ENCODE assay signal across 27 cellular contexts in genomic region chr4:66920514-66920913, GRCh38.
DNase-seq lines count a peak whose midpoint lies in the region; ATAC-seq, FAIRE-seq and TF ChIP-seq lines count a peak whose summit lies in the region.
"Had no signal": no experiment of that assay in that cellular context is flagged by ENCODE, and none has a peak within 500 bp of the region (broad histone marks: within the 10 kb centered on the region; RNA-seq: fewer than 3 reads in every experiment).

No MANE protein-coding gene starts in this region.

- H3K79me1 ChIP-seq in H1 (ENCODE audit: low read depth, low read length): no peaks in the 10 kb centered on the region

- H3K4me1 Mint-ChIP-seq in HFFc6 (ENCODE audit: low read depth) (no peaks in the 10 kb centered on the region), osteocyte (ENCODE audit: unreplicated experiment) (peaks cover 32% of the 10 kb centered on the region)

- H3K56ac ChIP-seq in H1 (replicated peaks; ENCODE audit: insufficient read length, low read depth, low read length): no peak overlapping the region

- no peak overlapping the region for H3K4ac ChIP-seq in H1 (replicated peaks; ENCODE audit: insufficient read length, low read depth, low read length)

- H3K4me1 ChIP-seq in SK-N-SH (ENCODE audit: control insufficient read depth in 1 of 2, insufficient read depth in 2 of 2, low read depth in 1 of 2, low read length in 1 of 2) (peaks cover 0 to 6% of the 10 kb centered on the region in 2 experiments; a peak in 1 of 4 replicates), H1 (replicated peaks in 1 of 4; ENCODE audit: control insufficient read depth in 3 of 4, insufficient read depth in 4 of 4, low read length in 3 of 4) (no peaks in the 10 kb centered on the region)
- no peaks in the 10 kb centered on the region for H3K4me1 ChIP-seq in effector memory CD4-positive, alpha-beta T cell (ENCODE audit: control insufficient read depth, insufficient read depth, low read length, poor library complexity, severe bottlenecking)
- H3K4me1 ChIP-seq: A549, Caco-2 had no signal

- WGBS in SK-N-SH (ENCODE audit: low lambda C conversion rate): 26% methylated on average over 7 of the region's 10 CpGs
- 90% methylated on average over 10 of the region's 10 CpGs; no CpG with 5 or more reads in 1 of the 2 experiments for WGBS in H1 (ENCODE audit: extremely low coverage in 1 of 2, insufficient coverage in 1 of 2, insufficient read length in 1 of 2, insufficient replicate concordance in 2 of 2, low coverage in 1 of 2, low lambda C conversion rate in 2 of 2, missing lambda C conversion rate in 1 of 2), 2 experiments

- no peaks in the 10 kb centered on the region for H3K79me2 ChIP-seq in SK-N-SH (ENCODE audit: insufficient read depth)
- no peaks in the 10 kb centered on the region for H3K79me2 ChIP-seq in H1 (ENCODE audit: control insufficient read depth in 1 of 2, insufficient read depth in 2 of 2, low read length in 2 of 2)

- H3K9me3 Mint-ChIP-seq in HFFc6 (peaks cover 34% of the 10 kb centered on the region), osteocyte (ENCODE audit: unreplicated experiment) (peaks cover 2% of the 10 kb centered on the region)
- H3K9me3 Mint-ChIP-seq: CD4-positive, alpha-beta T cell had no signal

- TF ChIP-seq EP300 in SK-N-SH (IDR thresholded peaks at IDR 0.05; ENCODE audit: borderline replicate concordance in 1 of 2, low read depth in 1 of 2, low read length in 1 of 2): no peak
- TF ChIP-seq EP300 in H1 (IDR thresholded peaks at IDR 0.05; ENCODE audit: borderline replicate concordance in 1 of 2, low read depth in 2 of 2, low read length in 2 of 2): no peak

- H3K27me3 Mint-ChIP-seq in HFFc6 (ENCODE audit: insufficient read depth): no peaks in the 10 kb centered on the region; the same call in 1 of the 2 replicates
- no peaks in the 10 kb centered on the region for H3K27me3 Mint-ChIP-seq in osteocyte (ENCODE audit: unreplicated experiment)
- H3K27me3 Mint-ChIP-seq: B cell; CD4-positive, alpha-beta T cell had no signal

- H3K36me3 ChIP-seq in SK-N-SH (replicated peaks in 1 of 2; ENCODE audit: control insufficient read depth in 1 of 2, insufficient read depth in 2 of 2, low read length in 1 of 2) (no peaks in the 10 kb centered on the region), H1 (ENCODE audit: control insufficient read depth in 2 of 4, insufficient read depth in 4 of 4, low read length in 3 of 4) (no peaks in the 10 kb centered on the region)
- no peaks in the 10 kb centered on the region for H3K36me3 ChIP-seq in effector memory CD4-positive, alpha-beta T cell (ENCODE audit: control insufficient read depth, insufficient read depth, low read length)
- H3K36me3 ChIP-seq: BLaER1 treated with 17β-estradiol and CSF1 and Interleukin-3, amounts not matched to agents 10 nM and 100 nM had no signal

- peak overlapping the region; percentile 36; the same call in 1 of the 2 replicates for H3K4me3 Mint-ChIP-seq in HFFc6
- H3K4me3 Mint-ChIP-seq in osteocyte (ENCODE audit: unreplicated experiment): no peak overlapping the region
- H3K4me3 Mint-ChIP-seq: B cell; CD4-positive, alpha-beta T cell; CD8-positive, alpha-beta T cell had no signal

- no peak overlapping the region for H3K23ac ChIP-seq in H1 (ENCODE audit: insufficient read length)

- H2AFZ ChIP-seq in SK-N-SH (ENCODE audit: low read depth) (peak overlapping the region; percentile 71; the same call in 1 of the 2 replicates), H1 (ENCODE audit: low read length) (0 out of 2 replicates have a peak overlapping the region, but pooled peaks have one; percentile 24)

- H2BK120ac ChIP-seq in H1 (replicated peaks; ENCODE audit: low read depth, low read length): no peak overlapping the region

- H2BK12ac ChIP-seq in H1 (ENCODE audit: low read depth, low read length): no peak overlapping the region

- TF ChIP-seq POLR2A in H1 (IDR thresholded peaks at IDR 0.05; ENCODE audit: control extremely low read depth in 1 of 2, low read depth in 2 of 2, low read length in 2 of 2): no peak

- TF ChIP-seq RAD21 in SK-N-SH (IDR thresholded peaks at IDR 0.05; ENCODE audit: low read length) (no peak), H1 (IDR thresholded peaks at IDR 0.05 in 1 of 2, conservative IDR thresholded peaks at IDR 0.05 in 1 of 2; ENCODE audit: low read depth in 2 of 2, low read length in 2 of 2) (no peak)

- FAIRE-seq in H1 (lab: Jason Lieb, UNC): no peak
- FAIRE-seq: A549, D721Med, GM12878, GM12892, GM18507 had no signal

- H4K91ac ChIP-seq in H1 (replicated peaks; ENCODE audit: insufficient read length, low read length): no peak overlapping the region

- CTCF ChIA-PET in SK-N-SH (lab: Yijun Ruan, JAX): no interaction called here
- CTCF ChIA-PET in H1 (lab: Charles Lee; ENCODE audit: partially characterized antibody): no interaction called here

- H2BK15ac ChIP-seq in H1 (ENCODE audit: low read length): no peak overlapping the region

- H4K5ac ChIP-seq in H1 (ENCODE audit: insufficient read length, low read depth, low read length): no peak overlapping the region

- H4K20me1 ChIP-seq in SK-N-SH (ENCODE audit: insufficient read depth) (no peaks in the 10 kb centered on the region), H1 (replicated peaks in 1 of 2; ENCODE audit: control insufficient read depth in 1 of 2, insufficient read depth in 2 of 2, low read length in 2 of 2) (no peaks in the 10 kb centered on the region)
- H4K20me1 ChIP-seq: BLaER1 treated with 17β-estradiol and CSF1 and Interleukin-3, amounts not matched to agents 10 nM and 100 nM had no signal

- H3K27ac Mint-ChIP-seq in HFFc6: no peak overlapping the region
- H3K27ac Mint-ChIP-seq in osteocyte (ENCODE audit: unreplicated experiment): peak overlapping the region; percentile 35
- H3K27ac Mint-ChIP-seq: B cell; CD4-positive, alpha-beta T cell; CD8-positive, alpha-beta T cell had no signal

- H4K8ac ChIP-seq in H1 (ENCODE audit: extremely low read depth, insufficient read depth, low read length): no peak overlapping the region

- no peak overlapping the region for H2BK20ac ChIP-seq in H1 (ENCODE audit: low read length)

- H3K36me3 Mint-ChIP-seq in HFFc6 (ENCODE audit: low read depth) (no peaks in the 10 kb centered on the region; the same call in 1 of the 2 replicates), osteocyte (ENCODE audit: unreplicated experiment) (no peaks in the 10 kb centered on the region)
- H3K36me3 Mint-ChIP-seq: CD8-positive, alpha-beta T cell had no signal

- H3F3A ChIP-seq in SK-N-SH (replicated peaks; ENCODE audit: insufficient read depth): no peaks in the 10 kb centered on the region

- H3K27ac ChIP-seq in SK-N-SH (ENCODE audit: low read depth in 2 of 2, low read length in 1 of 2): no peak overlapping the region; a peak in 1 of 4 replicates
- no peak overlapping the region for H3K27ac ChIP-seq in H1 (ENCODE audit: low read depth, low read length)
- H3K27ac ChIP-seq in effector memory CD4-positive, alpha-beta T cell (ENCODE audit: insufficient read depth, low read length, poor library complexity, severe bottlenecking): no peak overlapping the region
- H3K27ac ChIP-seq: 22Rv1; A549; BLaER1 treated with 17β-estradiol and CSF1 and Interleukin-3, amounts not matched to agents 10 nM and 100 nM; C4-2B had no signal

- H2AK5ac ChIP-seq in H1 (ENCODE audit: low read depth, low read length): no peak overlapping the region

- TF ChIP-seq CTCF in SK-N-SH (IDR thresholded peaks at IDR 0.05) (no peak), HFFc6 (IDR thresholded peaks at IDR 0.05) (no peak), H1 (IDR thresholded peaks at IDR 0.05; ENCODE audit: control extremely low read depth in 1 of 3, insufficient read depth in 1 of 3, low read depth in 1 of 3, low read length in 3 of 3) (no peak), osteocyte (IDR thresholded peaks at IDR 0.05) (no peak)

- ATAC-seq in SK-N-SH treated with all-trans-retinoic acid at 6 μM for 48 hours: no peak
- ATAC-seq in HG03432 (IDR thresholded peaks at IDR 0.05; ENCODE audit: unreplicated experiment): no peak
- ATAC-seq: A549; CD8-positive, alpha-beta T cell; GM12878 had no signal

- POLR2A ChIA-PET in SK-N-SH (lab: Yijun Ruan, JAX) (no interaction called here), H1 (lab: Charles Lee; ENCODE audit: partially characterized antibody) (no interaction called here)

- no peak for DNase-seq in SK-N-SH
- no peak for DNase-seq in HFFc6
- no peak for DNase-seq in H1 (ENCODE audit: low read depth in 1 of 2, low spot score in 2 of 2)
- DNase-seq in osteocyte (ENCODE audit: extremely low spot score, unreplicated experiment): no peak
- no peak for DNase-seq in effector memory CD4-positive, alpha-beta T cell
- DNase-seq: AML-193; Caco-2; Calu3; CD4-positive, alpha-beta T cell; CD8-positive, alpha-beta T cell; DMS 273 treated with DMSO at 0.1 percent for 48 hours; DMS153; DMS53; DMS79; DND-41; GDM1 had no signal

- H3K18ac ChIP-seq in H1 (ENCODE audit: extremely low read depth, low read length): no peak overlapping the region

- H3K14ac ChIP-seq in H1 (ENCODE audit: insufficient read length): no peak overlapping the region

- H3K9ac ChIP-seq in SK-N-SH (no peak overlapping the region), H1 (replicated peaks in 1 of 4; ENCODE audit: extremely low read depth in 1 of 4, low read depth in 3 of 4, low read length in 3 of 4) (no peak overlapping the region)
- H3K9ac ChIP-seq: BLaER1 treated with 17β-estradiol and CSF1 and Interleukin-3, amounts not matched to agents 10 nM and 100 nM had no signal

- H3K27me3 ChIP-seq in SK-N-SH (ENCODE audit: insufficient read depth) (no peaks in the 10 kb centered on the region), H1 (replicated peaks in 1 of 4; ENCODE audit: control insufficient read depth in 3 of 4, extremely low read depth in 1 of 4, insufficient read depth in 3 of 4, low read length in 3 of 4) (no peaks in the 10 kb centered on the region)
- H3K27me3 ChIP-seq in effector memory CD4-positive, alpha-beta T cell (replicated peaks; ENCODE audit: control insufficient read depth, insufficient read depth, low read length, poor library complexity, severe bottlenecking): no peaks in the 10 kb centered on the region
- H3K27me3 ChIP-seq: BLaER1 treated with 17β-estradiol and CSF1 and Interleukin-3, amounts not matched to agents 10 nM and 100 nM had no signal

- H3K4me3 ChIP-seq in SK-N-SH (ENCODE audit: low read depth in 2 of 2, low read length in 1 of 2) (peak overlapping the region in 1 of 2 experiments; percentile 24; a peak in 1 of 4 replicates), H1 (ENCODE audit: extremely low read depth in 1 of 4, insufficient read depth in 2 of 4, low read depth in 3 of 4, low read length in 4 of 4) (no peak overlapping the region)
- H3K4me3 ChIP-seq in effector memory CD4-positive, alpha-beta T cell (ENCODE audit: insufficient read depth, low read depth, low read length, poor library complexity, severe bottlenecking): no peak overlapping the region
- H3K4me3 ChIP-seq: A549; BLaER1 treated with 17β-estradiol and CSF1 and Interleukin-3, amounts not matched to agents 10 nM and 100 nM; GM12878 had no signal

- no peak overlapping the region for H2BK5ac ChIP-seq in H1 (ENCODE audit: low read depth, low read length)

- no peaks in the 10 kb centered on the region for H3K9me2 ChIP-seq in SK-N-SH

- H3K23me2 ChIP-seq in H1 (ENCODE audit: low read depth, low read length): no peaks in the 10 kb centered on the region

- H3K9me3 ChIP-seq in SK-N-SH (no peaks in the 10 kb centered on the region), H1 (ENCODE audit: insufficient read depth in 2 of 2, low read depth in 1 of 2, low read length in 1 of 2) (no peaks in the 10 kb centered on the region)
- H3K9me3 ChIP-seq in effector memory CD4-positive, alpha-beta T cell (ENCODE audit: control insufficient read depth, low read length): no peaks in the 10 kb centered on the region
- H3K9me3 ChIP-seq: A549, Caco-2 had no signal

- H3K4me2 ChIP-seq in SK-N-SH: peak overlapping the region; percentile 54; the same call in 1 of the 2 replicates
- no peak overlapping the region for H3K4me2 ChIP-seq in H1 (ENCODE audit: insufficient read depth in 1 of 2, low read depth in 2 of 2, low read length in 2 of 2)
- H3K4me2 ChIP-seq: A549; BLaER1 treated with 17β-estradiol and CSF1 and Interleukin-3, amounts not matched to agents 10 nM and 100 nM had no signal
